In the genomic region with DNA sequence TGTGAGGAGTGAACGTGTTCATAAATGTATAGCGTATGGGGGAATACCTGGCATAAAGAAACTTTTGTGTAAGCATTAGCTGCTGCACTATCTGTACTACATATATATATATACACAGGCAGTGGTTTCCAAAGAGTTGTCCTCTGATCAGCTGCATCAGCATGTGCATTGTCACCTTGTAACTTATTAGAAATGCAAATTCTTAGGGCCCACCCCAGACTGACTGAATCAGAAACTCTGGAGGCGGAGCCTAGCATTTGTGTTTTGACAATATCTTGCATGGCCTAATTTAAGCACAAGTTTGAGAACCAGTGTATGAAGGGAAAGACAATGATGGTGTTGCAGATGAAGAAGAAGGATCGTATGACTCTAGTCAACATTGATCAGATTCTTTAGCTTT, we compare ENCODE assay signal across 22 cellular contexts.
DNase-seq lines count a peak whose midpoint lies in the region; ATAC-seq and TF ChIP-seq lines count a peak whose summit lies in the region.
"Had no signal": no experiment of that assay in that cellular context is flagged by ENCODE, and none has a peak within 500 bp of the region (broad histone marks: within the 10 kb centered on the region; RNA-seq: fewer than 3 reads in every experiment).

No MANE protein-coding gene starts in this region.

- no peaks in the 10 kb centered on the region for H3K27me3 ChIP-seq in endodermal cell (ENCODE audit: control insufficient read depth, insufficient read depth, low read length, poor library complexity, severe bottlenecking)
- H3K27me3 ChIP-seq: body of pancreas, upper lobe of right lung had no signal

- H3K27ac ChIP-seq in endodermal cell (ENCODE audit: low read depth, low read length) = no peak overlapping the region
- H3K27ac ChIP-seq: A549, body of pancreas, psoas muscle, SK-N-MC, upper lobe of right lung had no signal

- H3K4me3 Mint-ChIP-seq in T-helper 2 cell treated with Interferon-gamma antibody and Interleukin-4, amounts not matched to agents 5 μg/mL and 100 μg/mL, for 36 hours = no peak overlapping the region
- no peak overlapping the region for H3K4me3 Mint-ChIP-seq in effector memory CD8-positive, alpha-beta T cell
- H3K4me3 Mint-ChIP-seq in endodermal cell = no peak overlapping the region
- H3K4me3 Mint-ChIP-seq: activated CD4-positive, alpha-beta T cell treated with anti-CD3 and anti-CD28 coated beads, Interleukin-2, amount 10 ng/mL, durations not matched to agents 7 days and 5 days; activated T-cell treated with anti-CD3 and anti-CD28 coated beads, Interleukin-2, amount 50 U/mL, for 24 hours; natural killer cell; stimulated activated naive CD8-positive, alpha-beta T cell treated with anti-CD3 and anti-CD28 coated beads, Interleukin-15, Interleukin-2, amounts not matched to agents 100 ng/mL and 50 ng/mL, for 24 hours had no signal

- H3K9me3 ChIP-seq in endodermal cell (ENCODE audit: control insufficient read depth, low read length) = no peaks in the 10 kb centered on the region
- H3K9me3 ChIP-seq: A549, body of pancreas, psoas muscle, upper lobe of right lung had no signal

- H3K4me1 ChIP-seq in endodermal cell (ENCODE audit: control insufficient read depth, insufficient read depth, low read length) = no peaks in the 10 kb centered on the region
- H3K4me1 ChIP-seq: A549, body of pancreas, psoas muscle, upper lobe of right lung had no signal

- no peaks in the 10 kb centered on the region for H3K36me3 Mint-ChIP-seq in T-helper 2 cell treated with Interferon-gamma antibody and Interleukin-4, amounts not matched to agents 5 μg/mL and 100 μg/mL, for 36 hours (ENCODE audit: low read depth)
- no peaks in the 10 kb centered on the region for H3K36me3 Mint-ChIP-seq in effector memory CD8-positive, alpha-beta T cell (ENCODE audit: insufficient read depth)
- no peaks in the 10 kb centered on the region for H3K36me3 Mint-ChIP-seq in endodermal cell (ENCODE audit: low read depth)
- H3K36me3 Mint-ChIP-seq: activated naive CD4-positive, alpha-beta T cell treated with anti-CD3 and anti-CD28 coated beads, Interleukin-2, amount 50 U/mL, for 72 hours; natural killer cell had no signal

- H3K4me1 Mint-ChIP-seq in T-helper 2 cell treated with Interferon-gamma antibody and Interleukin-4, amounts not matched to agents 5 μg/mL and 100 μg/mL, for 36 hours (ENCODE audit: low read depth) = no peaks in the 10 kb centered on the region
- H3K4me1 Mint-ChIP-seq in effector memory CD8-positive, alpha-beta T cell (ENCODE audit: low read depth in 2 of 2) = no peaks in the 10 kb centered on the region
- H3K4me1 Mint-ChIP-seq in endodermal cell = no peaks in the 10 kb centered on the region
- H3K4me1 Mint-ChIP-seq: activated CD4-positive, alpha-beta T cell treated with anti-CD3 and anti-CD28 coated beads, Interleukin-2, amount 10 ng/mL, durations not matched to agents 7 days and 5 days; natural killer cell had no signal

- no peaks in the 10 kb centered on the region for H3K9me3 Mint-ChIP-seq in T-helper 2 cell treated with Interferon-gamma antibody and Interleukin-4, amounts not matched to agents 5 μg/mL and 100 μg/mL, for 36 hours
- peaks cover 0 to 3% of the 10 kb centered on the region in 2 donors for H3K9me3 Mint-ChIP-seq in effector memory CD8-positive, alpha-beta T cell
- no peaks in the 10 kb centered on the region for H3K9me3 Mint-ChIP-seq in endodermal cell
- H3K9me3 Mint-ChIP-seq: activated CD4-positive, alpha-beta T cell treated with anti-CD3 and anti-CD28 coated beads, Interleukin-2, amount 10 ng/mL, durations not matched to agents 7 days and 5 days; activated naive CD4-positive, alpha-beta T cell treated with anti-CD3 and anti-CD28 coated beads, Interleukin-2, amount 50 U/mL, for 72 hours; activated T-cell treated with anti-CD3 and anti-CD28 coated beads, Interleukin-2, amount 50 U/mL, for 24 hours; stimulated activated naive CD8-positive, alpha-beta T cell treated with anti-CD3 and anti-CD28 coated beads, Interleukin-15, Interleukin-2, amounts not matched to agents 100 ng/mL and 50 ng/mL, for 24 hours had no signal

- H3K27me3 Mint-ChIP-seq in T-helper 2 cell treated with Interferon-gamma antibody and Interleukin-4, amounts not matched to agents 5 μg/mL and 100 μg/mL, for 36 hours (ENCODE audit: low read depth) = no peaks in the 10 kb centered on the region
- H3K27me3 Mint-ChIP-seq in effector memory CD8-positive, alpha-beta T cell = no peaks in the 10 kb centered on the region
- no peaks in the 10 kb centered on the region for H3K27me3 Mint-ChIP-seq in endodermal cell (ENCODE audit: insufficient read depth)
- H3K27me3 Mint-ChIP-seq: activated CD4-positive, alpha-beta T cell treated with anti-CD3 and anti-CD28 coated beads, Interleukin-2, amount 10 ng/mL, durations not matched to agents 7 days and 5 days; activated T-cell treated with anti-CD3 and anti-CD28 coated beads, Interleukin-2, amount 50 U/mL, for 24 hours; stimulated activated naive CD8-positive, alpha-beta T cell treated with anti-CD3 and anti-CD28 coated beads, Interleukin-15, Interleukin-2, amounts not matched to agents 100 ng/mL and 50 ng/mL, for 24 hours had no signal

- WGBS in endodermal cell (ENCODE audit: insufficient coverage in 1 of 2, insufficient read length in 1 of 2), 2 experiments = 92 to 97% methylated on average over 2 to 4 of the region's 4 CpGs

- TF ChIP-seq CTCF in endodermal cell (conservative IDR thresholded peaks at IDR 0.05) = no peak

- H3K36me3 ChIP-seq in endodermal cell (ENCODE audit: control insufficient read depth, insufficient read depth, low read length) = no peaks in the 10 kb centered on the region
- H3K36me3 ChIP-seq: upper lobe of right lung had no signal

- ATAC-seq in GM18499 (IDR thresholded peaks at IDR 0.05; ENCODE audit: insufficient read depth, unreplicated experiment) (peak; percentile 67), GM19043 (IDR thresholded peaks at IDR 0.05; ENCODE audit: low read depth, unreplicated experiment) (peak; percentile 58), HG02642 (IDR thresholded peaks at IDR 0.05; ENCODE audit: poor library complexity, unreplicated experiment) (peak; percentile 85), HG03342 (IDR thresholded peaks at IDR 0.05; ENCODE audit: unreplicated experiment) (peak; percentile 83)
- ATAC-seq in effector memory CD8-positive, alpha-beta T cell (replicated peaks) = no peak
- ATAC-seq: A549; activated naive CD4-positive, alpha-beta T cell treated with anti-CD3 and anti-CD28 coated beads, Interleukin-2, amount 50 U/mL, for 72 hours; body of pancreas; natural killer cell; psoas muscle; upper lobe of right lung had no signal

- no peak overlapping the region for H3K27ac Mint-ChIP-seq in T-helper 2 cell treated with Interferon-gamma antibody and Interleukin-4, amounts not matched to agents 5 μg/mL and 100 μg/mL, for 36 hours
- H3K27ac Mint-ChIP-seq in effector memory CD8-positive, alpha-beta T cell = no peak overlapping the region
- no peak overlapping the region for H3K27ac Mint-ChIP-seq in endodermal cell
- H3K27ac Mint-ChIP-seq: activated CD4-positive, alpha-beta T cell treated with anti-CD3 and anti-CD28 coated beads, Interleukin-2, amount 10 ng/mL, durations not matched to agents 7 days and 5 days; activated naive CD4-positive, alpha-beta T cell treated with anti-CD3 and anti-CD28 coated beads, Interleukin-2, amount 50 U/mL, for 72 hours; activated T-cell treated with anti-CD3 and anti-CD28 coated beads, Interleukin-2, amount 50 U/mL, for 24 hours; natural killer cell; stimulated activated naive CD8-positive, alpha-beta T cell treated with anti-CD3 and anti-CD28 coated beads, Interleukin-15, Interleukin-2, amounts not matched to agents 100 ng/mL and 50 ng/mL, for 24 hours had no signal

- no peak for DNase-seq in T-helper 2 cell treated with Interferon-gamma antibody and Interleukin-4, amounts not matched to agents 5 μg/mL and 100 μg/mL, for 36 hours (ENCODE audit: low spot score)
- no peak for DNase-seq in DMS53 treated with DMSO at 0.1 percent for 48 hours (lab: John Stamatoyannopoulos, UW; ENCODE audit: unreplicated experiment)
- no peak for DNase-seq in effector memory CD8-positive, alpha-beta T cell
- no peak for DNase-seq in endodermal cell
- DNase-seq: activated CD4-positive, alpha-beta T cell treated with anti-CD3 and anti-CD28 coated beads, Interleukin-2, amount 10 ng/mL, durations not matched to agents 7 days and 5 days; activated T-cell treated with anti-CD3 and anti-CD28 coated beads, Interleukin-2, amount 50 U/mL, for 24 hours; body of pancreas; mammary epithelial cell; natural killer cell; NCI-H1436; NCI-H446; psoas muscle; stimulated activated CD4-positive, alpha-beta T cell treated with anti-CD3 and anti-CD28 coated beads, Interleukin-12 subunit alpha, Interleukin-12 subunit beta, amount 100 ng/mL, for 4 hours; upper lobe of right lung had no signal

- H3K9ac ChIP-seq in endodermal cell (ENCODE audit: extremely low read depth, low read length, poor library complexity, severe bottlenecking) = no peak overlapping the region

- no peak overlapping the region for H3K4me3 ChIP-seq in endodermal cell (ENCODE audit: low read length)
- H3K4me3 ChIP-seq: A549, body of pancreas, psoas muscle, SK-N-MC, upper lobe of right lung had no signal
